2 cellular contexts compared by ENCODE assay signal in genomic region chr20:58892126-58892931, GRCh38.
A peak's percentile ranks its signal among the peaks of the same experiment; 100 is the strongest.
TF ChIP-seq lines count a peak whose summit lies in the region.

No MANE protein-coding gene starts in this region.

TF ChIP-seq in A549, 52 proteins besides CTCF, POLR2A, EP300 and RAD21:
- TF ChIP-seq ZC3H11A (IDR thresholded peaks at IDR 0.05) (no peak), PHF8 (IDR thresholded peaks at IDR 0.05; ENCODE audit: borderline replicate concordance, low read depth) (0 out of 2 replicates have a peak, but pooled peaks have one; percentile 23), HDAC2 (IDR thresholded peaks at IDR 0.05) (no peak), MYC (IDR thresholded peaks at IDR 0.05; ENCODE audit: borderline replicate concordance, low read length) (no peak), HOXB13 (CRISPR knock-in tag; IDR thresholded peaks at IDR 0.05; ENCODE audit: low read depth) (no peak), KDM5A (IDR thresholded peaks at IDR 0.05) (no peak), HOXB5 (CRISPR knock-in tag; IDR thresholded peaks at IDR 0.05) (no peak), E2F6 (IDR thresholded peaks at IDR 0.05; ENCODE audit: borderline replicate concordance, low read depth) (0 out of 2 replicates have a peak, but pooled peaks have one; percentile 12), JUNB (IDR thresholded peaks at IDR 0.05) (no peak)

TF ChIP-seq in GM12878, 131 proteins besides CTCF, POLR2A, EP300 and RAD21:
- TF ChIP-seq MYB (IDR thresholded peaks at IDR 0.05; ENCODE audit: borderline replicate concordance, low read depth, low read length), result no peak
- TF ChIP-seq NBN (IDR thresholded peaks at IDR 0.05), result peak; percentile 79
- 0 out of 2 replicates have a peak, but pooled peaks have one; percentile 4 for TF ChIP-seq HCFC1 (IDR thresholded peaks at IDR 0.05; ENCODE audit: low read length)
- TF ChIP-seq MEF2A (IDR thresholded peaks at IDR 0.05; ENCODE audit: insufficient read depth, low read depth, low read length), result 0 out of 2 replicates have a peak, but pooled peaks have one; percentile 5
- 0 out of 2 replicates have a peak, but pooled peaks have one; percentile 30 for TF ChIP-seq CBFB (IDR thresholded peaks at IDR 0.05; ENCODE audit: low read depth)
- TF ChIP-seq SP1 (IDR thresholded peaks at IDR 0.05; ENCODE audit: low read depth, low read length), result no peak
- no peak for TF ChIP-seq TARDBP (IDR thresholded peaks at IDR 0.05; ENCODE audit: borderline replicate concordance)
- peak; percentile 13; the same call in 1 of the 2 replicates for TF ChIP-seq MAX (IDR thresholded peaks at IDR 0.05; ENCODE audit: low read depth, low read length)
- TF ChIP-seq POLR2AphosphoS2 (IDR thresholded peaks at IDR 0.05; ENCODE audit: low read depth, low read length), result peak; percentile 62; the same call in 1 of the 2 replicates
- peak; percentile 46; the same call in 1 of the 2 replicates for TF ChIP-seq TAF1 (IDR thresholded peaks at IDR 0.05; ENCODE audit: borderline replicate concordance, low read depth, low read length)
- TF ChIP-seq SMAD1 (IDR thresholded peaks at IDR 0.05; ENCODE audit: low read depth, partially characterized antibody), result no peak
- TF ChIP-seq NFIC (IDR thresholded peaks at IDR 0.05; ENCODE audit: low read depth, low read length), result no peak
- no peak for TF ChIP-seq ZZZ3 (IDR thresholded peaks at IDR 0.05; ENCODE audit: control insufficient read depth, insufficient read length, low read depth)
- TF ChIP-seq CREB1 (IDR thresholded peaks at IDR 0.05; ENCODE audit: low read depth), result peak; percentile 43
- peak; percentile 38 for TF ChIP-seq TBL1XR1 (IDR thresholded peaks at IDR 0.05; ENCODE audit: low read depth, low read length)
- TF ChIP-seq USF1 (IDR thresholded peaks at IDR 0.05; ENCODE audit: borderline replicate concordance, extremely low read length, insufficient read depth, low read depth, low read length), result no peak
- TF ChIP-seq MXI1 (IDR thresholded peaks at IDR 0.05; ENCODE audit: low read depth, low read length), result peak; percentile 47; the same call in 1 of the 2 replicates
- TF ChIP-seq RUNX3 (IDR thresholded peaks at IDR 0.05; ENCODE audit: low read length), result no peak; the same call in 1 of the 2 replicates
- TF ChIP-seq MEF2B (IDR thresholded peaks at IDR 0.05; ENCODE audit: partially characterized antibody, poor library complexity, severe bottlenecking), result no peak
- TF ChIP-seq, protein P1, sequence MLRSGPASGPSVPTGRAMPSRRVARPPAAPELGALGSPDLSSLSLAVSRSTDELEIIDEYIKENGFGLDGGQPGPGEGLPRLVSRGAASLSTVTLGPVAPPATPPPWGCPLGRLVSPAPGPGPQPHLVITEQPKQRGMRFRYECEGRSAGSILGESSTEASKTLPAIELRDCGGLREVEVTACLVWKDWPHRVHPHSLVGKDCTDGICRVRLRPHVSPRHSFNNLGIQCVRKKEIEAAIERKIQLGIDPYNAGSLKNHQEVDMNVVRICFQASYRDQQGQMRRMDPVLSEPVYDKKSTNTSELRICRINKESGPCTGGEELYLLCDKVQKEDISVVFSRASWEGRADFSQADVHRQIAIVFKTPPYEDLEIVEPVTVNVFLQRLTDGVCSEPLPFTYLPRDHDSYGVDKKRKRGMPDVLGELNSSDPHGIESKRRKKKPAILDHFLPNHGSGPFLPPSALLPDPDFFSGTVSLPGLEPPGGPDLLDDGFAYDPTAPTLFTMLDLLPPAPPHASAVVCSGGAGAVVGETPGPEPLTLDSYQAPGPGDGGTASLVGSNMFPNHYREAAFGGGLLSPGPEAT (IDR thresholded peaks at IDR 0.05; ENCODE audit: low read depth), result peak; percentile 43; the same call in 1 of the 2 replicates
- TF ChIP-seq, protein P2, sequence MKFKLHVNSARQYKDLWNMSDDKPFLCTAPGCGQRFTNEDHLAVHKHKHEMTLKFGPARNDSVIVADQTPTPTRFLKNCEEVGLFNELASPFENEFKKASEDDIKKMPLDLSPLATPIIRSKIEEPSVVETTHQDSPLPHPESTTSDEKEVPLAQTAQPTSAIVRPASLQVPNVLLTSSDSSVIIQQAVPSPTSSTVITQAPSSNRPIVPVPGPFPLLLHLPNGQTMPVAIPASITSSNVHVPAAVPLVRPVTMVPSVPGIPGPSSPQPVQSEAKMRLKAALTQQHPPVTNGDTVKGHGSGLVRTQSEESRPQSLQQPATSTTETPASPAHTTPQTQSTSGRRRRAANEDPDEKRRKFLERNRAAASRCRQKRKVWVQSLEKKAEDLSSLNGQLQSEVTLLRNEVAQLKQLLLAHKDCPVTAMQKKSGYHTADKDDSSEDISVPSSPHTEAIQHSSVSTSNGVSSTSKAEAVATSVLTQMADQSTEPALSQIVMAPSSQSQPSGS (IDR thresholded peaks at IDR 0.05; ENCODE audit: low read length), result peak; percentile 22; the same call in 1 of the 2 replicates
- TF ChIP-seq, protein P3, sequence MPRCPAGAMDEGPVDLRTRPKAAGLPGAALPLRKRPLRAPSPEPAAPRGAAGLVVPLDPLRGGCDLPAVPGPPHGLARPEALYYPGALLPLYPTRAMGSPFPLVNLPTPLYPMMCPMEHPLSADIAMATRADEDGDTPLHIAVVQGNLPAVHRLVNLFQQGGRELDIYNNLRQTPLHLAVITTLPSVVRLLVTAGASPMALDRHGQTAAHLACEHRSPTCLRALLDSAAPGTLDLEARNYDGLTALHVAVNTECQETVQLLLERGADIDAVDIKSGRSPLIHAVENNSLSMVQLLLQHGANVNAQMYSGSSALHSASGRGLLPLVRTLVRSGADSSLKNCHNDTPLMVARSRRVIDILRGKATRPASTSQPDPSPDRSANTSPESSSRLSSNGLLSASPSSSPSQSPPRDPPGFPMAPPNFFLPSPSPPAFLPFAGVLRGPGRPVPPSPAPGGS (IDR thresholded peaks at IDR 0.05; ENCODE audit: borderline replicate concordance, insufficient read depth, low read depth, low read length, poor library complexity, severe bottlenecking), result no peak
- TF ChIP-seq MLLT1 (IDR thresholded peaks at IDR 0.05), result peak; percentile 58; the same call in 1 of the 2 replicates
- TF ChIP-seq, protein P4, sequence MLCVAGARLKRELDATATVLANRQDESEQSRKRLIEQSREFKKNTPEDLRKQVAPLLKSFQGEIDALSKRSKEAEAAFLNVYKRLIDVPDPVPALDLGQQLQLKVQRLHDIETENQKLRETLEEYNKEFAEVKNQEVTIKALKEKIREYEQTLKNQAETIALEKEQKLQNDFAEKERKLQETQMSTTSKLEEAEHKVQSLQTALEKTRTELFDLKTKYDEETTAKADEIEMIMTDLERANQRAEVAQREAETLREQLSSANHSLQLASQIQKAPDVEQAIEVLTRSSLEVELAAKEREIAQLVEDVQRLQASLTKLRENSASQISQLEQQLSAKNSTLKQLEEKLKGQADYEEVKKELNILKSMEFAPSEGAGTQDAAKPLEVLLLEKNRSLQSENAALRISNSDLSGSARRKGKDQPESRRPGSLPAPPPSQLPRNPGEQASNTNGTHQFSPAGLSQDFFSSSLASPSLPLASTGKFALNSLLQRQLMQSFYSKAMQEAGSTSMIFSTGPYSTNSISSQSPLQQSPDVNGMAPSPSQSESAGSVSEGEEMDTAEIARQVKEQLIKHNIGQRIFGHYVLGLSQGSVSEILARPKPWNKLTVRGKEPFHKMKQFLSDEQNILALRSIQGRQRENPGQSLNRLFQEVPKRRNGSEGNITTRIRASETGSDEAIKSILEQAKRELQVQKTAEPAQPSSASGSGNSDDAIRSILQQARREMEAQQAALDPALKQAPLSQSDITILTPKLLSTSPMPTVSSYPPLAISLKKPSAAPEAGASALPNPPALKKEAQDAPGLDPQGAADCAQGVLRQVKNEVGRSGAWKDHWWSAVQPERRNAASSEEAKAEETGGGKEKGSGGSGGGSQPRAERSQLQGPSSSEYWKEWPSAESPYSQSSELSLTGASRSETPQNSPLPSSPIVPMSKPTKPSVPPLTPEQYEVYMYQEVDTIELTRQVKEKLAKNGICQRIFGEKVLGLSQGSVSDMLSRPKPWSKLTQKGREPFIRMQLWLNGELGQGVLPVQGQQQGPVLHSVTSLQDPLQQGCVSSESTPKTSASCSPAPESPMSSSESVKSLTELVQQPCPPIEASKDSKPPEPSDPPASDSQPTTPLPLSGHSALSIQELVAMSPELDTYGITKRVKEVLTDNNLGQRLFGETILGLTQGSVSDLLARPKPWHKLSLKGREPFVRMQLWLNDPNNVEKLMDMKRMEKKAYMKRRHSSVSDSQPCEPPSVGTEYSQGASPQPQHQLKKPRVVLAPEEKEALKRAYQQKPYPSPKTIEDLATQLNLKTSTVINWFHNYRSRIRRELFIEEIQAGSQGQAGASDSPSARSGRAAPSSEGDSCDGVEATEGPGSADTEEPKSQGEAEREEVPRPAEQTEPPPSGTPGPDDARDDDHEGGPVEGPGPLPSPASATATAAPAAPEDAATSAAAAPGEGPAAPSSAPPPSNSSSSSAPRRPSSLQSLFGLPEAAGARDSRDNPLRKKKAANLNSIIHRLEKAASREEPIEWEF (IDR thresholded peaks at IDR 0.05; ENCODE audit: insufficient replicate concordance, low read depth, low read length), result no peak
- TF ChIP-seq CREM (IDR thresholded peaks at IDR 0.05; ENCODE audit: low read depth), result peak; percentile 40; the same call in 1 of the 2 replicates
- peak; percentile 78 for TF ChIP-seq ATF7 (IDR thresholded peaks at IDR 0.05; ENCODE audit: low read depth)
- no peak for TF ChIP-seq PBX3 (IDR thresholded peaks at IDR 0.05; ENCODE audit: insufficient replicate concordance, low read depth, low read length)
- TF ChIP-seq SIN3A (IDR thresholded peaks at IDR 0.05; ENCODE audit: low read depth, low read length), result peak; percentile 59; the same call in 1 of the 2 replicates
- peak; percentile 84; the same call in 1 of the 2 replicates for TF ChIP-seq POLR2AphosphoS5 (IDR thresholded peaks at IDR 0.05; ENCODE audit: low read length)
- 0 out of 2 replicates have a peak, but pooled peaks have one; percentile 32 for TF ChIP-seq ASH2L (IDR thresholded peaks at IDR 0.05; ENCODE audit: borderline replicate concordance, low read depth)
- no peak for TF ChIP-seq SMARCA5 (IDR thresholded peaks at IDR 0.05)
- TF ChIP-seq ESRRA (IDR thresholded peaks at IDR 0.05; ENCODE audit: low read length), result no peak
- TF ChIP-seq HDGF (IDR thresholded peaks at IDR 0.05), result 0 out of 2 replicates have a peak, but pooled peaks have one; percentile 56
- TF ChIP-seq FOXM1 (IDR thresholded peaks at IDR 0.05; ENCODE audit: low read depth, low read length), result no peak
- TF ChIP-seq IKZF2 (IDR thresholded peaks at IDR 0.05), result no peak; a peak in 1 of 4 replicates
- TF ChIP-seq RBBP5 (conservative IDR thresholded peaks at IDR 0.05), result no peak
- no peak for TF ChIP-seq TCF7 (IDR thresholded peaks at IDR 0.05; ENCODE audit: borderline replicate concordance)
- no peak for TF ChIP-seq SREBF1 (IDR thresholded peaks at IDR 0.05; ENCODE audit: low read length)
- no peak for TF ChIP-seq ZBTB4 (CRISPR knock-in tag; IDR thresholded peaks at IDR 0.05)
- TF ChIP-seq MTA2 (IDR thresholded peaks at IDR 0.05; ENCODE audit: low read depth), result 0 out of 2 replicates have a peak, but pooled peaks have one; percentile 30
